1 cellular context compared by ENCODE assay signal in genomic region chr3:141360888-141361598, GRCh38.
TF ChIP-seq lines count a peak whose summit lies in the region.

No MANE protein-coding gene starts in this region.

TF ChIP-seq in K562, 482 proteins besides CTCF, POLR2A, EP300 and RAD21 (continued from another document and continues in another):
- TF ChIP-seq MED1 (CRISPR knock-in tag; IDR thresholded peaks at IDR 0.05; ENCODE audit: borderline replicate concordance) (no peak), ZNF354B (CRISPR knock-in tag; IDR thresholded peaks at IDR 0.05) (no peak), ZFP1 (CRISPR knock-in tag; IDR thresholded peaks at IDR 0.05) (no peak), ZNF445 (CRISPR knock-in tag; IDR thresholded peaks at IDR 0.05; ENCODE audit: low read depth) (no peak), PURB (CRISPR knock-in tag; IDR thresholded peaks at IDR 0.05; ENCODE audit: low read depth) (no peak), STAT6 (CRISPR knock-in tag; IDR thresholded peaks at IDR 0.05) (no peak), ZNF436 (CRISPR knock-in tag; IDR thresholded peaks at IDR 0.05) (no peak), EGR1 (conservative IDR thresholded peaks at IDR 0.05) (0 out of 2 replicates have a peak, but pooled peaks have one; percentile 6), ZEB2 (IDR thresholded peaks at IDR 0.05) (no peak), PHF21A (IDR thresholded peaks at IDR 0.05; ENCODE audit: borderline replicate concordance, low read depth) (no peak), DACH1 (IDR thresholded peaks at IDR 0.05; ENCODE audit: partially characterized antibody) (no peak), SFPQ (IDR thresholded peaks at IDR 0.05; ENCODE audit: low read depth, low read length) (no peak), ZNF24 (IDR thresholded peaks at IDR 0.05) (no peak), CTBP1 (IDR thresholded peaks at IDR 0.05; ENCODE audit: borderline replicate concordance) (peak; percentile 11; the same call in 1 of the 2 replicates), MCM7 (IDR thresholded peaks at IDR 0.05) (no peak), ZNF778 (CRISPR knock-in tag; IDR thresholded peaks at IDR 0.05) (no peak), TAF1 (IDR thresholded peaks at IDR 0.05; ENCODE audit: control insufficient read depth, extremely low read depth, insufficient read depth, low read length, severe bottlenecking) (no peak), CHAMP1 (IDR thresholded peaks at IDR 0.05) (no peak), CSDE1 (IDR thresholded peaks at IDR 0.05) (no peak), GATA2 (CRISPR knock-in tag; IDR thresholded peaks at IDR 0.05) (peak; percentile 34; the same call in 1 of the 2 replicates), FIP1L1 (IDR thresholded peaks at IDR 0.05; ENCODE audit: low read depth, low read length, poor library complexity, severe bottlenecking) (no peak), NFIC (IDR thresholded peaks at IDR 0.05) (no peak), U2AF1 (optimal IDR thresholded peaks at IDR 0.05; ENCODE audit: low read depth, low read length) (no peak), BRF1 (IDR thresholded peaks at IDR 0.05; ENCODE audit: borderline replicate concordance, extremely low read depth, insufficient read length) (no peak), ZNF175 (CRISPR knock-in tag; IDR thresholded peaks at IDR 0.05; ENCODE audit: low read depth) (no peak), STAG1 (CRISPR knock-in tag; IDR thresholded peaks at IDR 0.05; ENCODE audit: borderline replicate concordance) (no peak), ELF1 (tag; IDR thresholded peaks at IDR 0.05) (peak; percentile 36; the same call in 1 of the 2 replicates), ZBED1 (IDR thresholded peaks at IDR 0.05) (no peak), CHD4 (IDR thresholded peaks at IDR 0.05; ENCODE audit: insufficient read depth, insufficient replicate concordance, low read depth, low read length, poor library complexity, severe bottlenecking) (peak; percentile 77), MTF1 (CRISPR knock-in tag; IDR thresholded peaks at IDR 0.05; ENCODE audit: borderline replicate concordance) (no peak), MYNN (IDR thresholded peaks at IDR 0.05) (no peak), MYNN (CRISPR knock-in tag; IDR thresholded peaks at IDR 0.05) (no peak), PHF8 (IDR thresholded peaks at IDR 0.05; ENCODE audit: borderline replicate concordance, low read length) (no peak), DEAF1 (CRISPR knock-in tag; IDR thresholded peaks at IDR 0.05) (peak; percentile 77), ZNF197 (CRISPR knock-in tag; IDR thresholded peaks at IDR 0.05; ENCODE audit: low read depth) (no peak), FOXJ2 (tag; IDR thresholded peaks at IDR 0.05) (0 out of 2 replicates have a peak, but pooled peaks have one; percentile 35), CBFB (CRISPR knock-in tag; IDR thresholded peaks at IDR 0.05) (no peak), NONO (IDR thresholded peaks at IDR 0.05; ENCODE audit: low read depth in 2 of 2, low read length in 1 of 2) (no peak), CBX1 (IDR thresholded peaks at IDR 0.05; ENCODE audit: low read depth) (peak; percentile 52; the same call in 1 of the 2 replicates)
- TF ChIP-seq, protein P1, sequence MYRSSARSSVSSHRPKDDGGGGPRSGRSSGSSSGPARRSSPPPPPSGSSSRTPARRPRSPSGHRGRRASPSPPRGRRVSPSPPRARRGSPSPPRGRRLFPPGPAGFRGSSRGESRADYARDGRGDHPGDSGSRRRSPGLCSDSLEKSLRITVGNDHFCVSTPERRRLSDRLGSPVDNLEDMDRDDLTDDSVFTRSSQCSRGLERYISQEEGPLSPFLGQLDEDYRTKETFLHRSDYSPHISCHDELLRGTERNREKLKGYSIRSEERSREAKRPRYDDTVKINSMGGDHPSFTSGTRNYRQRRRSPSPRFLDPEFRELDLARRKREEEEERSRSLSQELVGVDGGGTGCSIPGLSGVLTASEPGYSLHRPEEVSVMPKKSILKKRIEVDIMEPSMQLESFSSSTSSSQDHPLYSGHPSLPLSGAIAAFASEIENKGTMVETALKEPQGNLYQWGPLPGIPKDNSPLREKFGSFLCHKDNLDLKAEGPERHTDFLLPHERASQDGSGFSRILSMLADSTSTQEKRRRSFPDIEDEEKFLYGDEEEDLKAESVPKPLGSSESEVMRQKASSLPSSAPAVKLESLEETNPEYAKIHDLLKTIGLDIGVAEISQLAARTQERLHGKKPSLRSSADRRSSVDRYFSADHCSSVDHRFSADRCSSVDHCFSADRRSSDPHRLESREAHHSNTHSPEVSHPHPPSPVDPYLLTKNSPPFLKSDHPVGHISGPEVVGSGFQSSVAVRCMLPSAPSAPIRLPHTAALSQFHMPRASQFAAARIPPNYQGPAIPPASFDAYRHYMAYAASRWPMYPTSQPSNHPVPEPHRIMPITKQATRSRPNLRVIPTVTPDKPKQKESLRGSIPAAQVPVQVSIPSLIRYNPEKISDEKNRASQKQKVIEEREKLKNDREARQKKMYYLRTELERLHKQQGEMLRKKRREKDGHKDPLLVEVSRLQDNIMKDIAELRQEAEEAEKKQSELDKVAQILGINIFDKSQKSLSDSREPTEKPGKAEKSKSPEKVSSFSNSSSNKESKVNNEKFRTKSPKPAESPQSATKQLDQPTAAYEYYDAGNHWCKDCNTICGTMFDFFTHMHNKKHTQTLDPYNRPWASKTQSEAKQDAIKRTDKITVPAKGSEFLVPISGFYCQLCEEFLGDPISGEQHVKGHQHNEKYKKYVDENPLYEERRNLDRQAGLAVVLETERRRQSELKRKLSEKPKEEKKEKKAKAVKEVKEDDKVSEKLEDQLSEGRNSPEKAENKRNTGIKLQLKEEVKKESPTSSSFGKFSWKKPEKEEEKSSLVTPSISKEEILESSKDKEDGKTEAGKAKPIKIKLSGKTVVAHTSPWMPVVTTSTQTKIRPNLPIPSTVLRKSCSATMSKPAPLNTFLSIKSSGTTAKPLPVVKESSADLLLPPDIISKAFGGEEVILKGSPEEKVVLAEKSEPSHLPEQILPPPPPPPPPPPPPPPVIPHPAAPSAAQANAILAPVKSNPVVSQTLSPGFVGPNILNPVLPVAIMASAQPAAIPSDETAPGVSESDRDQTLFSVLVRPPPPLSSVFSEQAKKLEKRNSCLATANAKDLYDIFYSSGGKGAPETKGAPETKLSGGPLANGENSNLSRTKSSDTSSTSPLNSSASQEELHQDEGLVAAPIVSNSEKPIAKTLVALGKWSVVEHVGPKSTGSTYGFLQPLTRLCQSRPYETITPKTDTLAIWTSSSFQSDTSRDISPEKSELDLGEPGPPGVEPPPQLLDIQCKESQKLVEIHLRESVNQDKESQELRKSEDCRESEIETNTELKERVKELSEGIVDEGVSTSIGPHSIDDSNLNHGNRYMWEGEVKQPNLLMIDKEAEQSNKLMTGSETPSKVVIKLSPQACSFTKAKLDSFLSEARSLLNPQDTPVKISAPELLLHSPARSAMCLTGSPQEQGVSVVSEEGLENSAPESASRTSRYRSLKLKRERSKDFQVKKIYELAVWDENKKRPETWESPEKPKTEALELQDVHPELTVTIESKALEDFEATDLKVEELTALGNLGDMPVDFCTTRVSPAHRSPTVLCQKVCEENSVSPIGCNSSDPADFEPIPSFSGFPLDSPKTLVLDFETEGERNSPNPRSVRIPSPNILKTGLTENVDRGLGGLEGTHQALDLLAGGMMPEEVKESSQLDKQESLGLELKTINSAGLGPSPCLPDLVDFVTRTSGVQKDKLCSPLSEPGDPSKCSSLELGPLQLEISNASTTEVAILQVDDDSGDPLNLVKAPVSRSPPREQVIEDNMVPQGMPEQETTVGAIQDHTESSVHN (IDR thresholded peaks at IDR 0.05; ENCODE audit: borderline replicate concordance in 1 of 2, low read depth in 1 of 2) = no peak
- TF ChIP-seq, protein P2, sequence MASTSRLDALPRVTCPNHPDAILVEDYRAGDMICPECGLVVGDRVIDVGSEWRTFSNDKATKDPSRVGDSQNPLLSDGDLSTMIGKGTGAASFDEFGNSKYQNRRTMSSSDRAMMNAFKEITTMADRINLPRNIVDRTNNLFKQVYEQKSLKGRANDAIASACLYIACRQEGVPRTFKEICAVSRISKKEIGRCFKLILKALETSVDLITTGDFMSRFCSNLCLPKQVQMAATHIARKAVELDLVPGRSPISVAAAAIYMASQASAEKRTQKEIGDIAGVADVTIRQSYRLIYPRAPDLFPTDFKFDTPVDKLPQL (IDR thresholded peaks at IDR 0.05; ENCODE audit: extremely low read depth, insufficient read length) = no peak
- TF ChIP-seq, protein P3, sequence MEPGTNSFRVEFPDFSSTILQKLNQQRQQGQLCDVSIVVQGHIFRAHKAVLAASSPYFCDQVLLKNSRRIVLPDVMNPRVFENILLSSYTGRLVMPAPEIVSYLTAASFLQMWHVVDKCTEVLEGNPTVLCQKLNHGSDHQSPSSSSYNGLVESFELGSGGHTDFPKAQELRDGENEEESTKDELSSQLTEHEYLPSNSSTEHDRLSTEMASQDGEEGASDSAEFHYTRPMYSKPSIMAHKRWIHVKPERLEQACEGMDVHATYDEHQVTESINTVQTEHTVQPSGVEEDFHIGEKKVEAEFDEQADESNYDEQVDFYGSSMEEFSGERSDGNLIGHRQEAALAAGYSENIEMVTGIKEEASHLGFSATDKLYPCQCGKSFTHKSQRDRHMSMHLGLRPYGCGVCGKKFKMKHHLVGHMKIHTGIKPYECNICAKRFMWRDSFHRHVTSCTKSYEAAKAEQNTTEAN (CRISPR knock-in tag; IDR thresholded peaks at IDR 0.05) = no peak
- TF ChIP-seq, protein P4, sequence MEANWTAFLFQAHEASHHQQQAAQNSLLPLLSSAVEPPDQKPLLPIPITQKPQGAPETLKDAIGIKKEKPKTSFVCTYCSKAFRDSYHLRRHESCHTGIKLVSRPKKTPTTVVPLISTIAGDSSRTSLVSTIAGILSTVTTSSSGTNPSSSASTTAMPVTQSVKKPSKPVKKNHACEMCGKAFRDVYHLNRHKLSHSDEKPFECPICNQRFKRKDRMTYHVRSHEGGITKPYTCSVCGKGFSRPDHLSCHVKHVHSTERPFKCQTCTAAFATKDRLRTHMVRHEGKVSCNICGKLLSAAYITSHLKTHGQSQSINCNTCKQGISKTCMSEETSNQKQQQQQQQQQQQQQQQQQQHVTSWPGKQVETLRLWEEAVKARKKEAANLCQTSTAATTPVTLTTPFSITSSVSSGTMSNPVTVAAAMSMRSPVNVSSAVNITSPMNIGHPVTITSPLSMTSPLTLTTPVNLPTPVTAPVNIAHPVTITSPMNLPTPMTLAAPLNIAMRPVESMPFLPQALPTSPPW (CRISPR knock-in tag; IDR thresholded peaks at IDR 0.05) = no peak
